Comparison of ENCODE assay signal across 21 cellular contexts in genomic region chr2:99763764-99764163, GRCh38.
DNase-seq lines count a peak whose midpoint lies in the region; ATAC-seq, FAIRE-seq and TF ChIP-seq lines count a peak whose summit lies in the region.
"Had no signal": no experiment of that assay in that cellular context is flagged by ENCODE, and none has a peak within 500 bp of the region (broad histone marks: within the 10 kb centered on the region; RNA-seq: fewer than 3 reads in every experiment).

No MANE protein-coding gene starts in this region.

- H3K4me1 Mint-ChIP-seq in stimulated activated naive B cell treated with anti-CD40 and anti-IgM and Interleukin-4, amounts not matched to agents 10 μg/mL and 1 μg/mL and 100 μg/mL, for 72 hours, result peaks cover 15 to 21% of the 10 kb centered on the region in 2 donors

- no TSS peak for BruUV-seq in HepG2 (replicated peaks; lab: Mats Ljungman, UMichigan)

- CTCF ChIA-PET in HepG2 (lab: Yijun Ruan, JAX; ENCODE audit: low intra/inter-chr PET ratio, low total read pairs), result no interaction called here

- no peak for TF ChIP-seq POLR2A in HepG2 (IDR thresholded peaks at IDR 0.05; ENCODE audit: insufficient read depth in 1 of 2, low read depth in 2 of 2, low read length in 2 of 2)

- in situ Hi-C loops in HepG2 (cut with HindIII; ENCODE audit: extremely low pct_ligation_motif_present, low pct_unique_long_range_greater_than_20kb), result no loop called here

- no peak for TF ChIP-seq CTCF in liver (IDR thresholded peaks at IDR 0.05; ENCODE audit: low read depth, low read length, missing input control)
- no peak for TF ChIP-seq CTCF in HepG2 (CRISPR knock-in tag; IDR thresholded peaks at IDR 0.05)
- no peak for TF ChIP-seq CTCF in VCaP (conservative IDR thresholded peaks at IDR 0.05)

- no peaks in the 10 kb centered on the region for H3K9me3 Mint-ChIP-seq in stimulated activated naive B cell treated with anti-CD40 and anti-IgM and Interleukin-4, amounts not matched to agents 10 μg/mL and 1 μg/mL and 100 μg/mL, for 72 hours
- H3K9me3 Mint-ChIP-seq: CD4-positive, alpha-beta T cell; IgD-negative memory B cell had no signal

- TF ChIP-seq RAD21 in liver (IDR thresholded peaks at IDR 0.05) (no peak), HepG2 (CRISPR knock-in tag; IDR thresholded peaks at IDR 0.05) (no peak)

- H3K27ac Mint-ChIP-seq in stimulated activated naive B cell treated with anti-CD40 and anti-IgM and Interleukin-4, amounts not matched to agents 10 μg/mL and 1 μg/mL and 100 μg/mL, for 72 hours, result peak overlapping the region; percentile 59
- H3K27ac Mint-ChIP-seq: CD4-positive, alpha-beta T cell; IgD-negative memory B cell had no signal

- H3K4me3 Mint-ChIP-seq in stimulated activated naive B cell treated with anti-CD40 and anti-IgM and Interleukin-4, amounts not matched to agents 10 μg/mL and 1 μg/mL and 100 μg/mL, for 72 hours, result no peak overlapping the region
- H3K4me3 Mint-ChIP-seq: CD4-positive, alpha-beta T cell; IgD-negative memory B cell had no signal

- peaks cover 10 to 32% of the 10 kb centered on the region in 2 donors for H3K36me3 Mint-ChIP-seq in stimulated activated naive B cell treated with anti-CD40 and anti-IgM and Interleukin-4, amounts not matched to agents 10 μg/mL and 1 μg/mL and 100 μg/mL, for 72 hours

- POLR2A ChIA-PET in HepG2 (lab: Yijun Ruan, JAX), result no interaction called here

- no peaks in the 10 kb centered on the region for H4K20me1 ChIP-seq in HepG2 (ENCODE audit: insufficient read depth, low read length)

- H3K4me3 ChIP-seq in liver (ENCODE audit: low read depth in 1 of 3, low read length in 3 of 3), result no peak overlapping the region
- H3K4me3 ChIP-seq in HepG2 (replicated peaks in 1 of 3; ENCODE audit: insufficient read depth in 1 of 3, low read depth in 2 of 3, low read length in 3 of 3), result no peak overlapping the region
- H3K4me3 ChIP-seq: A549, GM23248 had no signal

- no peak overlapping the region for H3K9ac ChIP-seq in liver (ENCODE audit: low read depth in 1 of 2, low read length in 2 of 2)
- H3K9ac ChIP-seq in HepG2 (ENCODE audit: insufficient read depth, low read depth, low read length), result no peak overlapping the region
- H3K9ac ChIP-seq: GM23248 had no signal

- no peaks in the 10 kb centered on the region for H3K79me2 ChIP-seq in HepG2 (ENCODE audit: insufficient read depth, low read length)

- no peaks in the 10 kb centered on the region for H3K9me3 ChIP-seq in liver (ENCODE audit: control insufficient read depth in 4 of 4, low read length in 3 of 4)
- H3K9me3 ChIP-seq in HepG2 (ENCODE audit: low read length), result no peaks in the 10 kb centered on the region
- H3K9me3 ChIP-seq: A549, Caco-2 had no signal

- H3K36me3 ChIP-seq in liver (ENCODE audit: control insufficient read depth in 4 of 4, insufficient read depth in 3 of 4, low read depth in 1 of 4, low read length in 3 of 4), result no peaks in the 10 kb centered on the region
- no peaks in the 10 kb centered on the region for H3K36me3 ChIP-seq in HepG2 (replicated peaks in 1 of 2; ENCODE audit: control insufficient read depth in 1 of 2, insufficient read depth in 2 of 2, low read length in 2 of 2)

- intact Hi-C loops in HepG2 (cut with micrococcal nuclease; ENCODE audit: unreplicated experiment), result no loop called here

- 52% methylated on average over 6 of the region's 6 CpGs for WGBS in liver
- WGBS in HepG2 (ENCODE audit: low lambda C conversion rate), result 5% methylated on average over 6 of the region's 6 CpGs

- H3K4me1 ChIP-seq in liver (ENCODE audit: control insufficient read depth in 4 of 4, insufficient read depth in 4 of 4, low read length in 3 of 4) (peaks cover 0 to 8% (median 3%) of the 10 kb centered on the region in 4 donors), HepG2 (ENCODE audit: insufficient read depth, low read length) (no peaks in the 10 kb centered on the region)
- H3K4me1 ChIP-seq: A549, Caco-2 had no signal

- TF ChIP-seq EP300 in HepG2 (IDR thresholded peaks at IDR 0.05; ENCODE audit: low read depth in 2 of 2, low read length in 2 of 2) (no peak), HepG2 (CRISPR knock-in tag; IDR thresholded peaks at IDR 0.05; ENCODE audit: borderline replicate concordance) (no peak)

- DNase-seq in HepG2 (ENCODE audit: low spot score), result no peak
- no peak for DNase-seq in left lobe of liver (ENCODE audit: low spot score)
- DNase-seq in stimulated activated naive B cell treated with anti-CD40 and anti-IgM and Interleukin-4, amounts not matched to agents 10 μg/mL and 1 μg/mL and 100 μg/mL, for 72 hours, result no peak
- DNase-seq in caudate nucleus (lab: John Stamatoyannopoulos, UW), result no peak
- DNase-seq in T1000 (lab: John Stamatoyannopoulos, UW), result no peak
- DNase-seq: AML-193; Caco-2; CD4-positive, alpha-beta T cell; GM23248; HCEC 1CT had no signal

- no peaks in the 10 kb centered on the region for H3K27me3 ChIP-seq in liver (ENCODE audit: control insufficient read depth in 4 of 4, insufficient read depth in 4 of 4, low read length in 3 of 4)
- H3K27me3 ChIP-seq in HepG2 (ENCODE audit: control insufficient read depth in 1 of 2, insufficient read depth in 2 of 2, low read length in 2 of 2), result no peaks in the 10 kb centered on the region

- no peaks in the 10 kb centered on the region for H3K27me3 Mint-ChIP-seq in stimulated activated naive B cell treated with anti-CD40 and anti-IgM and Interleukin-4, amounts not matched to agents 10 μg/mL and 1 μg/mL and 100 μg/mL, for 72 hours
- H3K27me3 Mint-ChIP-seq: CD4-positive, alpha-beta T cell; IgD-negative memory B cell had no signal

- H3K27ac ChIP-seq in liver (ENCODE audit: low read depth in 1 of 2, low read length in 2 of 2) (no peak overlapping the region), HepG2 (ENCODE audit: extremely low read length, insufficient read depth, low read length) (no peak overlapping the region), VCaP (peak overlapping the region; percentile 62; the same call in 1 of the 2 replicates), caudate nucleus (ENCODE audit: low read depth, low read length) (no peak overlapping the region)
- H3K27ac ChIP-seq: 22Rv1, A549, C4-2B, GM23248, HL-60 had no signal

- H2AFZ ChIP-seq in HepG2 (ENCODE audit: low read length), result no peak overlapping the region
- H2AFZ ChIP-seq: GM23248 had no signal

- no peak for FAIRE-seq in HepG2 (lab: Jason Lieb, UNC)
- FAIRE-seq: A549, D721Med, G401.6, H54 had no signal

- ATAC-seq in HepG2 (no peak), left lobe of liver (peak; percentile 29)
- no peak for ATAC-seq in stimulated activated naive B cell treated with anti-CD40 and anti-IgM and Interleukin-4, amounts not matched to agents 10 μg/mL and 1 μg/mL and 100 μg/mL, for 72 hours (replicated peaks)
- no peak for ATAC-seq in activated CD4-positive, CD25-positive, alpha-beta regulatory T cell treated with anti-CD3 and anti-CD28 coated beads, Interleukin-2, amount 50 U/mL, for 24 hours
- ATAC-seq: A549 had no signal

- no peak overlapping the region for H3K4me2 ChIP-seq in HepG2 (ENCODE audit: low read depth, low read length)
- H3K4me2 ChIP-seq: A549 had no signal

TF ChIP-seq in liver, 16 proteins besides CTCF, POLR2A, EP300 and RAD21:
- TF ChIP-seq HNF4A (conservative IDR thresholded peaks at IDR 0.05) (peak in 1 of 2 donors; percentile 69), HNF4G (IDR thresholded peaks at IDR 0.05) (peak; percentile 20), ATF3 (IDR thresholded peaks at IDR 0.05) (no peak)
TF ChIP-seq in liver: peak in this region for 2.

TF ChIP-seq in HepG2, 621 proteins besides CTCF, POLR2A, EP300 and RAD21:
- TF ChIP-seq ZNF564 (CRISPR knock-in tag; IDR thresholded peaks at IDR 0.05), result no peak
- no peak for TF ChIP-seq ZNF501 (CRISPR knock-in tag; IDR thresholded peaks at IDR 0.05)
- TF ChIP-seq NAIF1 (CRISPR knock-in tag; IDR thresholded peaks at IDR 0.05; ENCODE audit: borderline replicate concordance), result no peak
- no peak for TF ChIP-seq SP5 (CRISPR knock-in tag; IDR thresholded peaks at IDR 0.05; ENCODE audit: borderline replicate concordance, low read depth)
- TF ChIP-seq ESRRA (CRISPR knock-in tag; IDR thresholded peaks at IDR 0.05; ENCODE audit: low read depth), result no peak
- TF ChIP-seq ZBTB3 (CRISPR knock-in tag; IDR thresholded peaks at IDR 0.05; ENCODE audit: borderline replicate concordance, low read depth), result no peak
- TF ChIP-seq PRDM10 (CRISPR knock-in tag; IDR thresholded peaks at IDR 0.05; ENCODE audit: low read depth), result no peak
- TF ChIP-seq ZNF772 (CRISPR knock-in tag; IDR thresholded peaks at IDR 0.05), result no peak
- no peak for TF ChIP-seq MLLT10 (CRISPR knock-in tag; IDR thresholded peaks at IDR 0.05)
- TF ChIP-seq KDM5B (CRISPR knock-in tag; IDR thresholded peaks at IDR 0.05; ENCODE audit: borderline replicate concordance), result no peak
- no peak for TF ChIP-seq MIER2 (CRISPR knock-in tag; IDR thresholded peaks at IDR 0.05)
- TF ChIP-seq ZNF616 (CRISPR knock-in tag; IDR thresholded peaks at IDR 0.05; ENCODE audit: low read depth), result no peak
